8 cellular contexts compared by ENCODE assay signal in genomic region chr20:38875170-38875993, GRCh38. TPM values are rescaled to one million over a fixed set of nuclear protein-coding genes. Genes with fewer than 3 reads are reported as not detected.
DNase-seq lines count a peak whose midpoint lies in the region; ATAC-seq, FAIRE-seq and TF ChIP-seq lines count a peak whose summit lies in the region.

No MANE protein-coding gene starts in this region.

- H3K27me3 Mint-ChIP-seq in naive thymus-derived CD4-positive, alpha-beta T cell, result no peaks in the 10 kb centered on the region

- H4K20me1 ChIP-seq in mammary epithelial cell (ENCODE audit: insufficient read depth, low read length), result no peaks in the 10 kb centered on the region

- no peaks in the 10 kb centered on the region for H3K36me3 ChIP-seq in naive thymus-derived CD4-positive, alpha-beta T cell (ENCODE audit: control insufficient read depth in 2 of 3, insufficient read depth in 3 of 3, low read length in 3 of 3)
- H3K36me3 ChIP-seq in mammary epithelial cell (ENCODE audit: insufficient read depth, low read length), result no peaks in the 10 kb centered on the region

- H3K4me1 ChIP-seq in naive thymus-derived CD4-positive, alpha-beta T cell (ENCODE audit: control insufficient read depth in 2 of 2, insufficient read depth in 2 of 2, low read length in 2 of 2), result peaks cover 46 to 66% of the 10 kb centered on the region in 2 donors
- H3K4me1 ChIP-seq in mammary epithelial cell (ENCODE audit: insufficient read depth, low read length), result no peaks in the 10 kb centered on the region

- H3K27ac Mint-ChIP-seq in naive thymus-derived CD4-positive, alpha-beta T cell, result peak overlapping the region; percentile 84 to 94 (median 92)

- FAIRE-seq in HTR-8/SVneo (lab: Jason Lieb, UNC), result no peak

- CTCF ChIA-PET in naive thymus-derived CD4-positive, alpha-beta T cell (lab: Charles Lee), result interaction anchor here (0.6 to 2.4 kb wide), 6 partner anchors 13 to 76 kb away, joined by 3 to 10 read pairs (median 3); partner anchors contain the start of gene PPP1R16B
- CTCF ChIA-PET in mammary epithelial cell (lab: Charles Lee; ENCODE audit: low non-redundant PET), result no interaction called here

- DNase-seq in NOMO-1 treated with DMSO at 0.1 percent for 48 hours (lab: John Stamatoyannopoulos, UW; ENCODE audit: unreplicated experiment) (peak; percentile 5), HTR-8/SVneo (ENCODE audit: insufficient read length, low spot score) (no peak), NCI-H1930 (lab: John Stamatoyannopoulos, UW) (no peak), mammary epithelial cell (no peak)
- peak; percentile 56 for DNase-seq in activated gamma-delta T cell treated with anti-CD3 and anti-CD28 coated beads, Interleukin-2, amount 50 U/mL, for 16 hours (ENCODE audit: low read depth)
- DNase-seq in naive thymus-derived CD4-positive, alpha-beta T cell, result peak in 8 of 9 donors; percentile 28 to 56 (median 52)

- no peak overlapping the region for H3K4me2 ChIP-seq in mammary epithelial cell (ENCODE audit: insufficient read depth, low read depth, low read length)

- peaks cover 64 to 91% (median 79%) of the 10 kb centered on the region in 7 donors for H3K4me1 Mint-ChIP-seq in naive thymus-derived CD4-positive, alpha-beta T cell

- H3K9ac ChIP-seq in mammary epithelial cell (ENCODE audit: insufficient read depth, low read length), result no peak overlapping the region

- peak; percentile 40 for ATAC-seq in GM18520 (IDR thresholded peaks at IDR 0.05; ENCODE audit: unreplicated experiment)
- peak; percentile 50 for ATAC-seq in HG02588 (IDR thresholded peaks at IDR 0.05; ENCODE audit: unreplicated experiment)
- peak; percentile 69 for ATAC-seq in naive thymus-derived CD4-positive, alpha-beta T cell

- H3K27ac ChIP-seq in naive thymus-derived CD4-positive, alpha-beta T cell (ENCODE audit: low read depth, low read length), result peak overlapping the region; percentile 65
- H3K27ac ChIP-seq in mammary epithelial cell (ENCODE audit: insufficient read depth, low read depth, low read length), result no peak overlapping the region

- H3K4me3 ChIP-seq in naive thymus-derived CD4-positive, alpha-beta T cell (ENCODE audit: low read length), result peak overlapping the region; percentile 46
- H3K4me3 ChIP-seq in mammary epithelial cell (replicated peaks in 1 of 3; ENCODE audit: insufficient read depth in 1 of 3, low read depth in 2 of 3, low read length in 3 of 3), result no peak overlapping the region

- in situ Hi-C loops in mammary epithelial cell (cut with MboI; ENCODE audit: low sequenced_read_pairs in 2 of 2), result no loop called here

- peak overlapping the region; percentile 75 to 94 (median 86) for H3K4me3 Mint-ChIP-seq in naive thymus-derived CD4-positive, alpha-beta T cell

- H3K36me3 Mint-ChIP-seq in naive thymus-derived CD4-positive, alpha-beta T cell, result peaks cover 0 to 23% (median 0%) of the 10 kb centered on the region in 5 donors

- no peak for TF ChIP-seq CTCF in mammary epithelial cell (conservative IDR thresholded peaks at IDR 0.05 in 1 of 2, IDR thresholded peaks at IDR 0.05 in 1 of 2; ENCODE audit: extremely low read depth in 1 of 2, insufficient read depth in 1 of 2, low read depth in 1 of 2, low read length in 2 of 2)

- H3K9me3 Mint-ChIP-seq in naive thymus-derived CD4-positive, alpha-beta T cell, result no peaks in the 10 kb centered on the region

- POLR2A ChIA-PET in naive thymus-derived CD4-positive, alpha-beta T cell (lab: Charles Lee), result interaction anchor here (0.7 to 5.0 kb wide), 10 partner anchors 12 to 144 kb away, joined by 3 to 50 read pairs (median 4); partner anchors contain the start of genes ACTR5, DHX35 and PPP1R16B

- WGBS in mammary epithelial cell (ENCODE audit: low coverage, missing lambda C conversion rate), result 86% methylated on average over 6 of the region's 11 CpGs

- no peaks in the 10 kb centered on the region for H3K79me2 ChIP-seq in mammary epithelial cell (ENCODE audit: insufficient read depth, low read length)

- no peaks in the 10 kb centered on the region for H3K9me3 ChIP-seq in naive thymus-derived CD4-positive, alpha-beta T cell (ENCODE audit: control insufficient read depth in 2 of 3, low read length in 3 of 3)
- H3K9me3 ChIP-seq in mammary epithelial cell (replicated peaks; ENCODE audit: insufficient read depth, low read length), result no peaks in the 10 kb centered on the region

- no peak overlapping the region for H2AFZ ChIP-seq in mammary epithelial cell (ENCODE audit: low read depth, low read length)

- dilution Hi-C loops in mammary epithelial cell (cut with HindIII; ENCODE audit: low sequenced_read_pairs), result no loop called here

- intact Hi-C loops in naive thymus-derived CD4-positive, alpha-beta T cell (cut with micrococcal nuclease), result loop anchor here (1.0 to 5.0 kb wide), 6 partner anchors 18 to 127 kb away; partner anchors contain the start of genes ACTR5 (in 1 of the 2) and PPP1R16B (in 1 of the 2)
- intact Hi-C loops in mammary epithelial cell (cut with micrococcal nuclease), result loop anchor here (5.0 kb wide), 1 partner anchor 797 kb away; no protein-coding TSS in a partner anchor

- BruUV-seq in mammary epithelial cell (replicated peaks; lab: Mats Ljungman, UMichigan), result no TSS peak

- no peaks in the 10 kb centered on the region for H3K27me3 ChIP-seq in naive thymus-derived CD4-positive, alpha-beta T cell (ENCODE audit: control insufficient read depth in 2 of 2, insufficient read depth in 2 of 2, low read length in 2 of 2)
- no peaks in the 10 kb centered on the region for H3K27me3 ChIP-seq in mammary epithelial cell (ENCODE audit: insufficient read depth, low read length)

RNA-seq across cellular contexts. Expression of gene FAM83D, which starts 50.8 kb away (rescaled TPM):
- 10 to 100 TPM in 1 of 5 experiments, 1 to 10 TPM in 4; 1.4 to 11.1 (median 1.8) TPM for total RNA-seq in naive thymus-derived CD4-positive, alpha-beta T cell
- polyA plus RNA-seq in naive thymus-derived CD4-positive, alpha-beta T cell, result 1 to 10 TPM in 1 of 2 donors, under 1 TPM in 1; 0.82 to 2.0 TPM
- total RNA-seq in mammary epithelial cell, result 10 to 100 TPM in 1 of 2 donors, 1 to 10 TPM in 1; 3.7 to 29.9 TPM
- 52.5 TPM for polyA plus RNA-seq in mammary epithelial cell
- 31.5 TPM for polyA minus RNA-seq in mammary epithelial cell

Comparison
In these comparisons a context has a peak if more than half of its experiments do, and no peak if none do; other contexts are left out.
1. DNase-seq: peak in NOMO-1 treated with DMSO at 0.1 percent for 48 hours (single experiment), activated gamma-delta T cell treated with anti-CD3 and anti-CD28 coated beads, Interleukin-2, amount 50 U/mL, for 16 hours (single experiment) and naive thymus-derived CD4-positive, alpha-beta T cell (8 of 9); none in HTR-8/SVneo (single experiment), NCI-H1930 (0 of 2) and mammary epithelial cell (single experiment).
2. Peak in every context shown above with its lines, with median percentiles within 50 percentile points of each other: ATAC-seq.